1 cellular context compared by ENCODE assay signal in genomic region chr17:8118769-8119574, GRCh38.
TF ChIP-seq lines count a peak whose summit lies in the region.

No MANE protein-coding gene starts in this region.

TF ChIP-seq in GM12878, 131 proteins besides CTCF, POLR2A, EP300 and RAD21 (continued from another document):
- TF ChIP-seq ELK1 (IDR thresholded peaks at IDR 0.05; ENCODE audit: low read depth, low read length) (no peak), TARDBP (IDR thresholded peaks at IDR 0.05; ENCODE audit: borderline replicate concordance) (peak; percentile 93), BHLHE40 (IDR thresholded peaks at IDR 0.05; ENCODE audit: borderline replicate concordance in 1 of 2, low read depth in 2 of 2, low read length in 1 of 2) (peak; percentile 1 to 35; a peak in 2 of 4 replicates), SPI1 (IDR thresholded peaks at IDR 0.05; ENCODE audit: borderline replicate concordance, insufficient read depth, low read depth, low read length) (0 out of 2 replicates have a peak, but pooled peaks have one; percentile 10), TCF12 (IDR thresholded peaks at IDR 0.05; ENCODE audit: low read depth, low read length) (no peak), POU2F2 (IDR thresholded peaks at IDR 0.05; ENCODE audit: borderline replicate concordance, low read depth, low read length) (0 out of 3 replicates have a peak, but pooled peaks have one; percentile 14), FOS (IDR thresholded peaks at IDR 0.05; ENCODE audit: borderline replicate concordance, extremely low read depth, insufficient read length) (no peak), MYB (IDR thresholded peaks at IDR 0.05; ENCODE audit: borderline replicate concordance, low read depth, low read length) (no peak), ZZZ3 (IDR thresholded peaks at IDR 0.05; ENCODE audit: control insufficient read depth, insufficient read length, low read depth) (no peak), CBFB (IDR thresholded peaks at IDR 0.05; ENCODE audit: low read depth) (no peak), ASH2L (IDR thresholded peaks at IDR 0.05; ENCODE audit: borderline replicate concordance, low read depth) (peak; percentile 45; the same call in 1 of the 2 replicates), SUPT20H (IDR thresholded peaks at IDR 0.05; ENCODE audit: borderline replicate concordance, control insufficient read depth, low read depth, low read length) (no peak), KLF5 (IDR thresholded peaks at IDR 0.05; ENCODE audit: partially characterized antibody) (peak; percentile 90), FOXK2 (IDR thresholded peaks at IDR 0.05) (no peak), SMC3 (IDR thresholded peaks at IDR 0.05; ENCODE audit: borderline replicate concordance, low read length) (peak; percentile 34; the same call in 1 of the 2 replicates), EGR1 (IDR thresholded peaks at IDR 0.05; ENCODE audit: borderline replicate concordance in 1 of 2, low read depth in 2 of 2, low read length in 2 of 2) (0 out of 3 replicates have a peak, but pooled peaks of 1 of the 2 experiments have one; percentile 23), ZSCAN29 (IDR thresholded peaks at IDR 0.05) (peak; percentile 98), BACH1 (IDR thresholded peaks at IDR 0.05; ENCODE audit: borderline replicate concordance) (no peak)
TF ChIP-seq in GM12878: peak in this region for 34.
